In genomic region chr5:64165500-64166200, GRCh38 we compare ENCODE assay signal across 8 cellular contexts. TPM values are rescaled to one million over a fixed set of nuclear protein-coding genes. Genes with fewer than 3 reads are reported as not detected.
DNase-seq lines count a peak whose midpoint lies in the region; ATAC-seq and TF ChIP-seq lines count a peak whose summit lies in the region.

Gene RNF180, plus strand, starts transcription at chr5:64165843. Its CDS starts 34,965 bp downstream, at chr5:64200808.

- POLR2A ChIA-PET in A673 (lab: Charles Lee; ENCODE audit: low non-redundant PET): no interaction called here

- TF ChIP-seq CTCF in A673 (conservative IDR thresholded peaks at IDR 0.05; ENCODE audit: low read depth, low read length) (no peak), tibial artery (IDR thresholded peaks at IDR 0.05) (no peak)

- ATAC-seq in GM19395 (IDR thresholded peaks at IDR 0.05; ENCODE audit: unreplicated experiment): peak; percentile 43

- 0 to 1% methylated on average over 38 to 78 of the region's 88 CpGs for WGBS in mesodermal cell (ENCODE audit: insufficient coverage in 2 of 2), 2 experiments

- H3K27ac ChIP-seq in A673 (ENCODE audit: low read depth, low read length, poor library complexity, severe bottlenecking) (no peak within 1 kb of the TSS), mesodermal cell (ENCODE audit: low read depth, low read length, severe bottlenecking) (no peak within 1 kb of the TSS), tibial artery (peak within 1 kb of the TSS; percentile 95 to 98)

- H3K27me3 ChIP-seq in A673 (replicated peaks; ENCODE audit: insufficient read depth, low read depth, low read length, poor library complexity) (peaks cover 75% of the 10 kb centered on the region), tibial artery (no peaks in the 10 kb centered on the region)

- H3K4me1 ChIP-seq in A673 (ENCODE audit: insufficient read depth, low read length, poor library complexity, severe bottlenecking) (peaks cover 4% of the 10 kb centered on the region), mesodermal cell (ENCODE audit: control insufficient read depth, insufficient read depth, low read length, poor library complexity, severe bottlenecking) (no peaks in the 10 kb centered on the region), tibial artery (peaks cover 0 to 61% (median 16%) of the 10 kb centered on the region in 4 donors)

- BruUV-seq in A673 (replicated peaks; lab: Mats Ljungman, UMichigan): no TSS peak

- in situ Hi-C loops in KBM-7 (cut with MboI; ENCODE audit: low pct_unique_long_range_greater_than_20kb, low sequenced_read_pairs): no loop called here

- intact Hi-C loops in A673 (cut with micrococcal nuclease; ENCODE audit: unreplicated experiment): no loop called here
- intact Hi-C loops in tibial artery (cut with DNase I; ENCODE audit: low total_unique reads): no loop called here

- peak within 1 kb of the TSS; percentile 53 for H3K4me3 ChIP-seq in A673 (ENCODE audit: low read depth, low read length, poor library complexity, severe bottlenecking)
- H3K4me3 ChIP-seq in mesodermal cell (ENCODE audit: extremely low read depth, insufficient read depth, low read length, poor library complexity, severe bottlenecking): peak within 1 kb of the TSS; percentile 74
- peak within 1 kb of the TSS; percentile 67 to 82 for H3K4me3 ChIP-seq in tibial artery

- H3K36me3 ChIP-seq in A673 (ENCODE audit: insufficient read depth, low read length, poor library complexity, severe bottlenecking): no peaks in the 10 kb centered on the region
- H3K36me3 ChIP-seq in mesodermal cell (ENCODE audit: control insufficient read depth, insufficient read depth, low read length): no peaks in the 10 kb centered on the region
- H3K36me3 ChIP-seq in tibial artery: no peaks in the 10 kb centered on the region

- H3K9me3 ChIP-seq in A673 (ENCODE audit: low read depth, low read length, poor library complexity, severe bottlenecking) (no peaks in the 10 kb centered on the region), mesodermal cell (ENCODE audit: control insufficient read depth, low read length) (no peaks in the 10 kb centered on the region), tibial artery (no peaks in the 10 kb centered on the region)

- peak; percentile 26 for DNase-seq in A673 (ENCODE audit: low spot score)
- peak; percentile 7 for DNase-seq in RPMI7951 (ENCODE audit: low read depth)
- peak; percentile 41 for DNase-seq in epidermal melanocyte (ENCODE audit: insufficient read length, low spot score)
- DNase-seq in tibial artery: peak; percentile 30 to 80
- DNase-seq in LoVo (ENCODE audit: low spot score): no peak
- no peak for DNase-seq in KBM-7

- CTCF ChIA-PET in A673 (lab: Charles Lee): no interaction called here

RNA-seq across cellular contexts. Expression of gene RNF180, which starts in this region (rescaled TPM):
- total RNA-seq in A673 (2021): 0.67 and 1.5 TPM in 2 replicates
- total RNA-seq in RPMI7951 (2014; rRNA removed; shearing (Covaris generic)): under 0.01 and 0.10 TPM in 2 replicates
- polyA plus RNA-seq in mesodermal cell (2013, experiment 1 of 2): 3.8 TPM
- polyA plus RNA-seq in mesodermal cell (2013, experiment 2 of 2): 3.6 TPM

Comparison
In these comparisons a context has a peak if more than half of its experiments do, and no peak if none do; other contexts are left out.
1. Peak in DNase-seq in RPMI7951; RNA of the gene not detected or under 1 TPM.
2. DNase-seq: peak in A673 (single experiment), epidermal melanocyte (single experiment) and tibial artery (2 of 2); none in LoVo (single experiment) and KBM-7 (single experiment).
3. H3K27ac ChIP-seq: peak in tibial artery (2 of 2); none in A673 (single experiment) and mesodermal cell (single experiment).
4. Peak in every context shown above with its lines, with median percentiles within 50 percentile points of each other: H3K4me3 ChIP-seq.